ENCODE assay signal across 8 cellular contexts in the genomic region with DNA sequence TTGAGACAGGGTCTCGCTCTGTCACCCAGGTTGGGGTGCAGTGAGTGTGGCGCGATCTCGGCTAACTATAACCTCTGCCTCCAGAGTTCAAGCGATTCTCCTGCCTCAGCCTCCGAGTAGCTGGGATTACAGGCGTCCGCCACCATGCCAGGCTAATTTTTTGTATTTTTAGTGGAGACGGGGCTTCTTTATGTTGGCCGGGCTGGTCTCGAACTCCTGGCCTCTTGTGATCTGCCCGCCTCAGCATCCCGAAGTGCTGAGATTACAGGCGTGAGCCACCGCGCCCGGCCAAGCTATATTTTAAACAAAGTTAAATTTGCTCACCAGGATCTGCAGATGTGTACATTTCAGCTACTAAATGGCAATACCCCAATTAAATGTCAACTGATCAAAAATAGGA. TPM values are rescaled to one million over a fixed set of nuclear protein-coding genes. Genes with fewer than 3 reads are reported as not detected.
DNase-seq lines count a peak whose midpoint lies in the region; ATAC-seq, FAIRE-seq and TF ChIP-seq lines count a peak whose summit lies in the region.

No MANE protein-coding gene starts in this region.

- TF ChIP-seq POLR2A in endothelial cell of umbilical vein (IDR thresholded peaks at IDR 0.05; ENCODE audit: low read depth, low read length) = no peak

- DNase-seq in CD14-positive monocyte (ENCODE audit: low spot score) (no peak), endothelial cell of umbilical vein (ENCODE audit: low read depth, low spot score) (no peak), NCI-H526 treated with DMSO at 0.1 percent for 48 hours (lab: John Stamatoyannopoulos, UW) (no peak), foreskin melanocyte (no peak)

- H4K20me1 ChIP-seq in OCI-LY1 (ENCODE audit: insufficient read depth, low read length) (no peaks in the 10 kb centered on the region), endothelial cell of umbilical vein (replicated peaks; ENCODE audit: control insufficient read depth, extremely low read depth, insufficient read depth, low read length) (no peaks in the 10 kb centered on the region)

- H3K4me3 Mint-ChIP-seq in CD14-positive monocyte = peak overlapping the region; percentile 84 to 97

- peaks cover 7% of the 10 kb centered on the region for H3K36me3 ChIP-seq in OCI-LY1 (ENCODE audit: insufficient read depth, low read length)
- H3K36me3 ChIP-seq in endothelial cell of umbilical vein (ENCODE audit: control insufficient read depth in 2 of 2, extremely low read depth in 1 of 2, insufficient read depth in 2 of 2, low read length in 2 of 2) = no peaks in the 10 kb centered on the region
- peaks cover 2% of the 10 kb centered on the region for H3K36me3 ChIP-seq in neutrophil

- H3K4me1 ChIP-seq in OCI-LY1 (ENCODE audit: insufficient read depth, low read length, severe bottlenecking) = peaks cover 41% of the 10 kb centered on the region
- H3K4me1 ChIP-seq in endothelial cell of umbilical vein (ENCODE audit: control insufficient read depth, extremely low read depth, insufficient read depth, low read length) = peaks cover 13% of the 10 kb centered on the region
- H3K4me1 ChIP-seq in neutrophil (ENCODE audit: control insufficient read depth in 1 of 2, insufficient read depth in 1 of 2, low read depth in 1 of 2, low read length in 1 of 2) = peaks cover 40 to 41% of the 10 kb centered on the region in 2 experiments

- peaks cover 42% of the 10 kb centered on the region for H3K4me1 Mint-ChIP-seq in CD14-positive monocyte

- POLR2A ChIA-PET in endothelial cell of umbilical vein (lab: Charles Lee) = interaction anchor here (1.8 kb wide), 1 partner anchor 90 kb away, joined by 7 read pairs; a partner anchor contains a TSS

- H2AFZ ChIP-seq in OCI-LY1 (ENCODE audit: low read length) (no peak overlapping the region), endothelial cell of umbilical vein (ENCODE audit: low read depth, low read length) (peak overlapping the region; percentile 98)

- H3K36me3 Mint-ChIP-seq in CD14-positive monocyte = peaks cover 2 to 4% of the 10 kb centered on the region in 2 donors

- no TSS peak for BruUV-seq in endothelial cell of umbilical vein (replicated peaks; lab: Mats Ljungman, UMichigan)

- no peak for FAIRE-seq in endothelial cell of umbilical vein (lab: Jason Lieb, UNC)

- no peak for ATAC-seq in activated CD4-positive, CD25-positive, alpha-beta regulatory T cell treated with anti-CD3 and anti-CD28 coated beads, Interleukin-2, amount 50 U/mL, for 24 hours
- no peak for ATAC-seq in GM18873 (IDR thresholded peaks at IDR 0.05; ENCODE audit: low FRiP score, unreplicated experiment)

- peak overlapping the region; percentile 74 for H3K4me3 ChIP-seq in OCI-LY1 (ENCODE audit: low read depth, low read length, poor library complexity, severe bottlenecking)
- peak overlapping the region; percentile 92 to 100 (median 96) for H3K4me3 ChIP-seq in endothelial cell of umbilical vein (replicated peaks in 1 of 3; ENCODE audit: insufficient read depth in 1 of 3, low read depth in 1 of 3, low read length in 3 of 3)
- peak overlapping the region; percentile 76 to 90 for H3K4me3 ChIP-seq in neutrophil (ENCODE audit: low read depth in 1 of 2, low read length in 1 of 2)

- peak overlapping the region; percentile 79 for H3K27ac ChIP-seq in OCI-LY1 (ENCODE audit: low read depth, low read length, poor library complexity, severe bottlenecking)
- H3K27ac ChIP-seq in endothelial cell of umbilical vein (ENCODE audit: insufficient read depth, low read depth, low read length) = no peak overlapping the region
- H3K27ac ChIP-seq in neutrophil = peak overlapping the region; percentile 91

- H3K9me3 ChIP-seq in OCI-LY1 (ENCODE audit: low read length) = no peaks in the 10 kb centered on the region
- no peaks in the 10 kb centered on the region for H3K9me3 ChIP-seq in endothelial cell of umbilical vein (replicated peaks; ENCODE audit: control insufficient read depth, insufficient read depth, low read length)
- no peaks in the 10 kb centered on the region for H3K9me3 ChIP-seq in neutrophil

- CTCF ChIA-PET in endothelial cell of umbilical vein (lab: Charles Lee) = interaction anchor here (1.1 to 2.8 kb wide), 4 partner anchors 10 to 144 kb away, joined by 3 to 12 read pairs (median 6); no protein-coding TSS in a partner anchor

- no peaks in the 10 kb centered on the region for H3F3A ChIP-seq in OCI-LY1 (ENCODE audit: insufficient read depth, low read length)

- no peaks in the 10 kb centered on the region for H3K9me3 Mint-ChIP-seq in CD14-positive monocyte

- H3K9me2 ChIP-seq in OCI-LY1 (ENCODE audit: low read depth, low read length) = no peaks in the 10 kb centered on the region

- intact Hi-C loops in CD14-positive monocyte (cut with micrococcal nuclease) (loop anchor here in 1 of 2 donors (5.0 kb wide), 1 partner anchor 91 kb away; a partner anchor contains a TSS), endothelial cell of umbilical vein (cut with micrococcal nuclease) (loop anchor here (1.0 kb wide), 1 partner anchor 89 kb away; a partner anchor contains a TSS)

- TF ChIP-seq CTCF in CD14-positive monocyte (IDR thresholded peaks at IDR 0.05) = no peak
- TF ChIP-seq CTCF in OCI-LY1 (IDR thresholded peaks at IDR 0.05; ENCODE audit: low read length) = no peak
- no peak for TF ChIP-seq CTCF in endothelial cell of umbilical vein (IDR thresholded peaks at IDR 0.05; ENCODE audit: extremely low read depth in 1 of 2, insufficient read depth in 1 of 2, low read depth in 1 of 2, low read length in 2 of 2)
- TF ChIP-seq CTCF in neutrophil (IDR thresholded peaks at IDR 0.05) = no peak

- dilution Hi-C loops in endothelial cell of umbilical vein (cut with MboI; ENCODE audit: extremely low pct_ligation_motif_present, low sequenced_read_pairs) = no loop called here

- H3K4me2 ChIP-seq in OCI-LY1 (ENCODE audit: low read length) (peak overlapping the region; percentile 79), endothelial cell of umbilical vein (ENCODE audit: insufficient read depth, low read length) (peak overlapping the region; percentile 98)

- H3K9ac ChIP-seq in OCI-LY1 (ENCODE audit: low read length) (peak overlapping the region; percentile 80), endothelial cell of umbilical vein (replicated peaks; ENCODE audit: extremely low read depth, insufficient read depth, low read length) (peak overlapping the region; percentile 61)

- H3K27me3 ChIP-seq in OCI-LY1 (ENCODE audit: insufficient read depth, low read length) = no peaks in the 10 kb centered on the region
- H3K27me3 ChIP-seq in endothelial cell of umbilical vein (ENCODE audit: control insufficient read depth in 2 of 2, insufficient read depth in 2 of 2, low read length in 2 of 2) = no peaks in the 10 kb centered on the region
- no peaks in the 10 kb centered on the region for H3K27me3 ChIP-seq in neutrophil

- peaks cover 0 to 2% (median 0%) of the 10 kb centered on the region in 3 donors for H3K27me3 Mint-ChIP-seq in CD14-positive monocyte (ENCODE audit: low read depth in 3 of 3)

- peaks cover 40% of the 10 kb centered on the region for H3K79me2 ChIP-seq in OCI-LY1 (ENCODE audit: insufficient read depth, low read length)
- peaks cover 26% of the 10 kb centered on the region for H3K79me2 ChIP-seq in endothelial cell of umbilical vein (ENCODE audit: control insufficient read depth, insufficient read depth, low read length)

- peak overlapping the region in 6 of 7 donors; percentile 74 to 94 (median 92) for H3K27ac Mint-ChIP-seq in CD14-positive monocyte

- H3K9me1 ChIP-seq in endothelial cell of umbilical vein (replicated peaks; ENCODE audit: control insufficient read depth, extremely low read depth, insufficient read depth, low read length) = no peaks in the 10 kb centered on the region

TF ChIP-seq in endothelial cell of umbilical vein, 7 proteins besides CTCF, POLR2A, EP300 and RAD21:
- no peak for TF ChIP-seq GATA2 (IDR thresholded peaks at IDR 0.05; ENCODE audit: insufficient read depth, insufficient read length, low read depth, low read length)
- TF ChIP-seq POLR2AphosphoS5 (IDR thresholded peaks at IDR 0.05; ENCODE audit: insufficient read depth, low read depth, low read length) = no peak
- TF ChIP-seq JUN (IDR thresholded peaks at IDR 0.05; ENCODE audit: borderline replicate concordance, insufficient read depth, insufficient read length, low read depth) = no peak
- TF ChIP-seq EZH2 (IDR thresholded peaks at IDR 0.05; ENCODE audit: borderline replicate concordance, low read depth, low read length, severe bottlenecking) = no peak
- TF ChIP-seq, protein P1, sequence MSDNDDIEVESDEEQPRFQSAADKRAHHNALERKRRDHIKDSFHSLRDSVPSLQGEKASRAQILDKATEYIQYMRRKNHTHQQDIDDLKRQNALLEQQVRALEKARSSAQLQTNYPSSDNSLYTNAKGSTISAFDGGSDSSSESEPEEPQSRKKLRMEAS (IDR thresholded peaks at IDR 0.05; ENCODE audit: insufficient read depth, insufficient read length) = no peak
- TF ChIP-seq MYC (IDR thresholded peaks at IDR 0.05; ENCODE audit: low read depth, low read length) = no peak
- no peak for TF ChIP-seq FOS (IDR thresholded peaks at IDR 0.05; ENCODE audit: borderline replicate concordance, insufficient read depth, low read length)

RNA-seq across cellular contexts. Expression of a gene that starts 1.1 kb away (rescaled TPM):
- polyA plus RNA-seq in CD14-positive monocyte (10 to 100 TPM; 24.9 to 25.4 TPM), endothelial cell of umbilical vein (4.2 and 5.2 TPM in 2 replicates)
- total RNA-seq in endothelial cell of umbilical vein = 17.3 and 17.9 TPM in 2 replicates
- 6.9 and 7.1 TPM in 2 replicates for polyA plus RNA-seq in endothelial cell of umbilical vein (2011; cell fraction: cytosol; rRNA removed)
- 4.4 and 5.8 TPM in 2 replicates for polyA plus RNA-seq in endothelial cell of umbilical vein (2011; cell fraction: nucleus; rRNA removed)
- 7.1 and 11.8 TPM in 2 replicates for polyA plus RNA-seq in endothelial cell of umbilical vein (2012)
- 10.2 and 10.4 TPM in 2 replicates for polyA minus RNA-seq in endothelial cell of umbilical vein
- polyA minus RNA-seq in endothelial cell of umbilical vein (2011; cell fraction: cytosol; rRNA and poly(A)+ RNA removed) = 9.0 TPM
- polyA minus RNA-seq in endothelial cell of umbilical vein (2011; cell fraction: nucleus; rRNA and poly(A)+ RNA removed) = 10.0 and 11.5 TPM in 2 replicates
